ENCODE assay signal across 8 cellular contexts in genomic region chr2:158556124-158556523, GRCh38.
"Had no signal": no experiment of that assay in that cellular context is flagged by ENCODE, and none has a peak within 500 bp of the region (broad histone marks: within the 10 kb centered on the region; RNA-seq: fewer than 3 reads in every experiment).

No MANE protein-coding gene starts in this region.

- H3K27ac ChIP-seq: HL-60 had no signal

- FAIRE-seq: H1, HepG2 had no signal

- H3K4me3 ChIP-seq: GM23338, HAP-1 had no signal

- DNase-seq: H7, HFFc6 had no signal

- H3K36me3 ChIP-seq: HAP-1 had no signal

- ATAC-seq: GM23338, HCT116, HepG2 had no signal

- H3K9me3 ChIP-seq: HAP-1 had no signal
